ENCODE assay signal across 23 cellular contexts in the genomic region with DNA sequence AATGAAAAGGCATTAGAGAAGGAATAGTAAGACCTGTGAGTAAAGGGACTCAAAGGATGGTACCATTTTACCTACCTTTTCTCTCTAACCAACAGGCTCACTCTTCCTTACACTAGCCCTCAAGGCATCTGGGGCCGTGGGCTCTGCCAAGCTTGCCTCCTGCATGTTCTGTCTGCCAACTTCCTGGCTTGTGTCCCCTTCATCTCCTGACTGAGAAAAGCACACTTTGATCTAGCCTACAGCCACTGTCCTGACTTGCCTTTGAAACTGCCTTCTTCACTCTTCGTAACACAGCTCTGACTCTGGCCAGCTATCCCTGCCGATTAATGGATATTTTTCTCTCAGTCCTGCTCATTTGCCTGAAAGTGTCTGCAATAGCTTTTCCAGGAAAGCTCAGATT.
"Had no signal": no experiment of that assay in that cellular context is flagged by ENCODE, and none has a peak within 500 bp of the region (broad histone marks: within the 10 kb centered on the region; RNA-seq: fewer than 3 reads in every experiment).

No MANE protein-coding gene starts in this region.

- H3K4me3 Mint-ChIP-seq: dendritic cell treated with granulocyte-macrophage colony-stimulating factor and Interleukin-4, amounts not matched to agents 40 ng/mL and 50 ng/mL, for 4 days; effector memory CD8-positive, alpha-beta T cell; endodermal cell; mesothelial cell of epicardium had no signal

- H3K9me3 Mint-ChIP-seq: dendritic cell treated with granulocyte-macrophage colony-stimulating factor and Interleukin-4, amounts not matched to agents 40 ng/mL and 50 ng/mL, for 4 days; effector memory CD8-positive, alpha-beta T cell; endodermal cell; mesothelial cell of epicardium had no signal

- H3K4me1 ChIP-seq: colonic mucosa, gastrocnemius medialis, left lung, lower lobe of right lung had no signal

- H3K4me3 ChIP-seq: colonic mucosa, esophagus squamous epithelium, gastrocnemius medialis, heart right ventricle, left lung, lower lobe of right lung, mucosa of descending colon had no signal

- H3K9me3 ChIP-seq: colonic mucosa, esophagus squamous epithelium, gastrocnemius medialis, heart right ventricle, left lung, lower lobe of right lung, mucosa of descending colon had no signal

- H3K36me3 ChIP-seq: colonic mucosa, esophagus squamous epithelium, gastrocnemius medialis, heart right ventricle, left lung, lower lobe of right lung had no signal

- H3K27me3 Mint-ChIP-seq: dendritic cell treated with granulocyte-macrophage colony-stimulating factor and Interleukin-4, amounts not matched to agents 40 ng/mL and 50 ng/mL, for 4 days had no signal

- DNase-seq: colonic mucosa; cortex of kidney; effector CD8-positive, alpha-beta T cell; effector memory CD8-positive, alpha-beta T cell; endodermal cell; erythroblast; esophagus squamous epithelium; foreskin fibroblast; foreskin melanocyte; gastrocnemius medialis; glutamatergic neuron; head of caudate nucleus; heart right ventricle; hippocampal formation; left cardiac atrium; left lung; lower lobe of right lung; mesenchymal stem cell; mucosa of descending colon had no signal

- H3K27me3 ChIP-seq: colonic mucosa, gastrocnemius medialis, heart right ventricle, left lung had no signal

- H3K27ac Mint-ChIP-seq: dendritic cell treated with granulocyte-macrophage colony-stimulating factor and Interleukin-4, amounts not matched to agents 40 ng/mL and 50 ng/mL, for 4 days; effector memory CD8-positive, alpha-beta T cell; endodermal cell; mesothelial cell of epicardium had no signal

- H3K27ac ChIP-seq: colonic mucosa, epithelial cell of prostate, esophagus squamous epithelium, gastrocnemius medialis, heart right ventricle, left lung, lower lobe of right lung had no signal

- H3K4me1 Mint-ChIP-seq: endodermal cell, mesothelial cell of epicardium had no signal

- ATAC-seq: effector memory CD8-positive, alpha-beta T cell; esophagus mucosa; gastrocnemius medialis; left lung; lower lobe of right lung; mucosa of descending colon had no signal

- H3K36me3 Mint-ChIP-seq: mesothelial cell of epicardium had no signal
